Comparison of ENCODE assay signal across 1 cellular context in genomic region chr20:59014680-59015389, GRCh38.
TF ChIP-seq lines count a peak whose summit lies in the region.

No MANE protein-coding gene starts in this region.

TF ChIP-seq in H1, 55 proteins besides CTCF, POLR2A, EP300 and RAD21:
- TF ChIP-seq SP4 (IDR thresholded peaks at IDR 0.05; ENCODE audit: low read length) (no peak), TEAD4 (IDR thresholded peaks at IDR 0.05; ENCODE audit: low read depth, low read length) (no peak), CREB1 (IDR thresholded peaks at IDR 0.05) (no peak), RXRA (IDR thresholded peaks at IDR 0.05; ENCODE audit: insufficient read depth, low read depth, low read length) (no peak), SUZ12 (IDR thresholded peaks at IDR 0.05; ENCODE audit: low read length) (no peak), GABPA (IDR thresholded peaks at IDR 0.05; ENCODE audit: borderline replicate concordance, insufficient read depth, low read length) (no peak), MAX (IDR thresholded peaks at IDR 0.05) (no peak), BACH1 (IDR thresholded peaks at IDR 0.05; ENCODE audit: low read length) (no peak), SAP30 (IDR thresholded peaks at IDR 0.05; ENCODE audit: insufficient read depth, insufficient replicate concordance, low read length) (no peak), ZNF274 (IDR thresholded peaks at IDR 0.05; ENCODE audit: borderline replicate concordance, extremely low read depth, low read length) (no peak), CHD2 (IDR thresholded peaks at IDR 0.05; ENCODE audit: low read length) (no peak), KDM4A (IDR thresholded peaks at IDR 0.05; ENCODE audit: low read depth, low read length, severe bottlenecking) (no peak), YY1 (IDR thresholded peaks at IDR 0.05; ENCODE audit: low read depth, low read length) (no peak), TAF1 (IDR thresholded peaks at IDR 0.05; ENCODE audit: low read depth, low read length) (no peak), KDM1A (IDR thresholded peaks at IDR 0.05; ENCODE audit: borderline replicate concordance, low read length) (no peak), JUN (IDR thresholded peaks at IDR 0.05; ENCODE audit: low read depth, low read length) (no peak), TCF12 (IDR thresholded peaks at IDR 0.05; ENCODE audit: low read depth, low read length) (no peak), CHD1 (IDR thresholded peaks at IDR 0.05; ENCODE audit: low read depth, low read length) (no peak)
- TF ChIP-seq, protein P1, sequence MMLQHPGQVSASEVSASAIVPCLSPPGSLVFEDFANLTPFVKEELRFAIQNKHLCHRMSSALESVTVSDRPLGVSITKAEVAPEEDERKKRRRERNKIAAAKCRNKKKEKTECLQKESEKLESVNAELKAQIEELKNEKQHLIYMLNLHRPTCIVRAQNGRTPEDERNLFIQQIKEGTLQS (IDR thresholded peaks at IDR 0.05; ENCODE audit: insufficient read depth, low read depth, low read length) = no peak
- TF ChIP-seq, protein P2, sequence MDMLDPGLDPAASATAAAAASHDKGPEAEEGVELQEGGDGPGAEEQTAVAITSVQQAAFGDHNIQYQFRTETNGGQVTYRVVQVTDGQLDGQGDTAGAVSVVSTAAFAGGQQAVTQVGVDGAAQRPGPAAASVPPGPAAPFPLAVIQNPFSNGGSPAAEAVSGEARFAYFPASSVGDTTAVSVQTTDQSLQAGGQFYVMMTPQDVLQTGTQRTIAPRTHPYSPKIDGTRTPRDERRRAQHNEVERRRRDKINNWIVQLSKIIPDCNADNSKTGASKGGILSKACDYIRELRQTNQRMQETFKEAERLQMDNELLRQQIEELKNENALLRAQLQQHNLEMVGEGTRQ (IDR thresholded peaks at IDR 0.05; ENCODE audit: low read length) = no peak
